In genomic region chr15:101641894-101642293, GRCh38 we compare ENCODE assay signal across 8 cellular contexts. TPM values are rescaled to one million over a fixed set of nuclear protein-coding genes. Genes with fewer than 3 reads are reported as not detected.
DNase-seq lines count a peak whose midpoint lies in the region; ATAC-seq, FAIRE-seq and TF ChIP-seq lines count a peak whose summit lies in the region.

No MANE protein-coding gene starts in this region.

- H2AFZ ChIP-seq in K562 (ENCODE audit: low read depth, low read length), result no peak overlapping the region
- no peak overlapping the region for H2AFZ ChIP-seq in neuronal stem cell (ENCODE audit: low read length)

- H3K4ac ChIP-seq in neuronal stem cell (ENCODE audit: low read length), result no peak overlapping the region

- no peak overlapping the region for H2BK5ac ChIP-seq in neuronal stem cell (ENCODE audit: low read length)

- H3K18ac ChIP-seq in neuronal stem cell (ENCODE audit: low read length), result no peak overlapping the region

- H3K27me3 ChIP-seq in K562 (ENCODE audit: control insufficient read depth in 2 of 2, insufficient read depth in 2 of 2, low read length in 2 of 2) (no peaks in the 10 kb centered on the region), neuronal stem cell (ENCODE audit: control insufficient read depth in 3 of 3, insufficient read depth in 3 of 3, low read depth in 1 of 3, low read length in 3 of 3) (no peaks in the 10 kb centered on the region)

- H3K9me3 ChIP-seq in K562 (replicated peaks; ENCODE audit: control insufficient read depth, insufficient read depth, low read depth, low read length), result no peaks in the 10 kb centered on the region
- H3K9me3 ChIP-seq in mesodermal cell (ENCODE audit: control insufficient read depth, low read length), result no peaks in the 10 kb centered on the region
- H3K9me3 ChIP-seq in neuronal stem cell (replicated peaks in 1 of 2; ENCODE audit: control insufficient read depth in 2 of 2, insufficient read depth in 1 of 2, low read depth in 1 of 2, low read length in 2 of 2), result peaks cover 0 to 1% of the 10 kb centered on the region in 2 donors

- no peak overlapping the region for H4K91ac ChIP-seq in neuronal stem cell (ENCODE audit: low read depth, low read length, poor library complexity)

- no peak overlapping the region for H3K14ac ChIP-seq in neuronal stem cell (ENCODE audit: low read length)

- CTCF ChIA-PET in K562 (lab: Yijun Ruan, JAX; ENCODE audit: low intra/inter-chr PET ratio), result interaction anchor here (0.5 to 2.4 kb wide), 5 partner anchors 101 to 353 kb away, joined by 3 to 17 read pairs (median 4); no protein-coding TSS in a partner anchor

- no peaks in the 10 kb centered on the region for H3K79me2 ChIP-seq in K562 (ENCODE audit: control insufficient read depth, insufficient read depth, low read length)

- DNase-seq in GM12865 (ENCODE audit: low read depth) (peak; percentile 41), NB4 (ENCODE audit: low read depth) (peak; percentile 92), K562 (ENCODE audit: extremely low read depth in 1 of 4, low spot score in 3 of 4) (no peak), osteocyte (ENCODE audit: extremely low spot score, unreplicated experiment) (no peak), putamen (ENCODE audit: low spot score) (no peak), neuronal stem cell (ENCODE audit: low spot score) (no peak)
- no peak for DNase-seq in stimulated activated naive CD8-positive, alpha-beta T cell treated with anti-CD3 and anti-CD28 coated beads, Interleukin-15, amount 100 ng/mL, for 72 hours

- no peak for TF ChIP-seq EP300 in K562 (IDR thresholded peaks at IDR 0.05; ENCODE audit: low read length)

- H3K4me3 Mint-ChIP-seq in osteocyte (ENCODE audit: unreplicated experiment), result no peak overlapping the region
- no peak overlapping the region for H3K4me3 Mint-ChIP-seq in stimulated activated naive CD8-positive, alpha-beta T cell treated with anti-CD3 and anti-CD28 coated beads, Interleukin-15, amount 100 ng/mL, for 72 hours

- H3K4me1 Mint-ChIP-seq in osteocyte (ENCODE audit: unreplicated experiment), result peaks cover 7% of the 10 kb centered on the region
- peaks cover 33% of the 10 kb centered on the region for H3K4me1 Mint-ChIP-seq in stimulated activated naive CD8-positive, alpha-beta T cell treated with anti-CD3 and anti-CD28 coated beads, Interleukin-15, amount 100 ng/mL, for 72 hours

- WGBS in K562 (ENCODE audit: insufficient coverage, low coverage, missing lambda C conversion rate), result 59% methylated on average over 1 of the region's 1 CpG
- WGBS in mesodermal cell (ENCODE audit: insufficient coverage in 2 of 2), 2 experiments, result 100% methylated on average over 1 of the region's 1 CpG
- WGBS in neuronal stem cell (ENCODE audit: extremely low coverage in 2 of 2, insufficient read length in 2 of 2, insufficient replicate concordance in 1 of 2), 2 donors, result no CpG with 5 or more reads among the region's 1 CpG

- no peak overlapping the region for H3K27ac Mint-ChIP-seq in osteocyte (ENCODE audit: unreplicated experiment)
- peak overlapping the region in 1 of 2 donors; percentile 17 for H3K27ac Mint-ChIP-seq in stimulated activated naive CD8-positive, alpha-beta T cell treated with anti-CD3 and anti-CD28 coated beads, Interleukin-15, amount 100 ng/mL, for 72 hours

- H3K9me3 Mint-ChIP-seq in osteocyte (ENCODE audit: unreplicated experiment), result no peaks in the 10 kb centered on the region
- H3K9me3 Mint-ChIP-seq in stimulated activated naive CD8-positive, alpha-beta T cell treated with anti-CD3 and anti-CD28 coated beads, Interleukin-15, amount 100 ng/mL, for 72 hours, result no peaks in the 10 kb centered on the region

- no peaks in the 10 kb centered on the region for H4K20me1 ChIP-seq in K562 (replicated peaks; ENCODE audit: control insufficient read depth, insufficient read depth, low read length)

- no TSS peak for BruUV-seq in K562 (replicated peaks; lab: Mats Ljungman, UMichigan)

- no peak overlapping the region for H3K4me2 ChIP-seq in K562 (ENCODE audit: insufficient read depth, low read length)
- H3K4me2 ChIP-seq in neuronal stem cell (ENCODE audit: insufficient read depth, low read length, poor library complexity, severe bottlenecking), result no peak overlapping the region

- no peak overlapping the region for H3K9ac ChIP-seq in K562 (ENCODE audit: insufficient read depth in 1 of 2, low read depth in 2 of 2, low read length in 2 of 2)
- H3K9ac ChIP-seq in neuronal stem cell (ENCODE audit: low read depth, low read length, poor library complexity), result no peak overlapping the region

- intact Hi-C loops in K562 (cut with micrococcal nuclease), result loop anchor here (1.0 to 10.0 kb wide), 4 partner anchors 101 to 627 kb away; no protein-coding TSS in a partner anchor

- in situ Hi-C loops in K562 (cut with MboI), result no loop called here

- H2AK5ac ChIP-seq in neuronal stem cell (ENCODE audit: low read depth, low read length), result no peak overlapping the region

- no peaks in the 10 kb centered on the region for H3K9me1 ChIP-seq in K562 (ENCODE audit: control insufficient read depth, insufficient read depth, low read length)

- H3K4me1 ChIP-seq in K562 (replicated peaks in 1 of 2; ENCODE audit: control insufficient read depth in 2 of 2, insufficient read depth in 2 of 2, low read length in 2 of 2) (no peaks in the 10 kb centered on the region), mesodermal cell (ENCODE audit: control insufficient read depth, insufficient read depth, low read length, poor library complexity, severe bottlenecking) (no peaks in the 10 kb centered on the region), neuronal stem cell (ENCODE audit: control insufficient read depth in 2 of 2, insufficient read depth in 1 of 2, low read depth in 1 of 2, low read length in 2 of 2) (peaks cover 0 to 4% of the 10 kb centered on the region in 2 donors)

- H4K8ac ChIP-seq in neuronal stem cell (ENCODE audit: low read depth, low read length), result no peak overlapping the region

- H3K27ac ChIP-seq in K562 (ENCODE audit: extremely low read depth, low read depth, low read length), result no peak overlapping the region
- H3K27ac ChIP-seq in mesodermal cell (ENCODE audit: low read depth, low read length, severe bottlenecking), result peak overlapping the region; percentile 50
- no peak overlapping the region for H3K27ac ChIP-seq in neuronal stem cell (replicated peaks; ENCODE audit: low read length)

- ATAC-seq in K562, result no peak
- ATAC-seq in stimulated activated naive CD8-positive, alpha-beta T cell treated with anti-CD3 and anti-CD28 coated beads, Interleukin-15, amount 100 ng/mL, for 72 hours, result no peak

- H2BK120ac ChIP-seq in neuronal stem cell (ENCODE audit: low read depth, low read length), result no peak overlapping the region

- TF ChIP-seq CTCF in GM12865 (IDR thresholded peaks at IDR 0.05; ENCODE audit: insufficient read depth, low read depth, low read length, missing control alignments), result no peak
- TF ChIP-seq CTCF in NB4 (IDR thresholded peaks at IDR 0.05; ENCODE audit: low read depth, low read length), result no peak
- TF ChIP-seq CTCF in K562 (IDR thresholded peaks at IDR 0.05 in 2 of 3, conservative IDR thresholded peaks at IDR 0.05 in 1 of 3; ENCODE audit: insufficient read depth in 2 of 3, low read depth in 1 of 3, low read length in 3 of 3), result no peak
- TF ChIP-seq CTCF in osteocyte (IDR thresholded peaks at IDR 0.05), result no peak

- peaks cover 40% of the 10 kb centered on the region for H3K36me3 Mint-ChIP-seq in osteocyte (ENCODE audit: unreplicated experiment)

- no peak for FAIRE-seq in K562 (lab: Jason Lieb, UNC)

- H3K4me3 ChIP-seq in GM12865 (ENCODE audit: low read depth, low read length) (no peak overlapping the region), NB4 (ENCODE audit: low read depth, low read length) (no peak overlapping the region), K562 (no peak overlapping the region), mesodermal cell (ENCODE audit: extremely low read depth, insufficient read depth, low read length, poor library complexity, severe bottlenecking) (no peak overlapping the region), neuronal stem cell (ENCODE audit: low read length in 2 of 2) (no peak overlapping the region)

- H3K23ac ChIP-seq in neuronal stem cell (ENCODE audit: low read depth, low read length, poor library complexity), result no peak overlapping the region

- no peak for TF ChIP-seq RAD21 in K562 (CRISPR knock-in tag; conservative IDR thresholded peaks at IDR 0.05 in 1 of 2, IDR thresholded peaks at IDR 0.05 in 1 of 2)

- POLR2A ChIA-PET in K562 (lab: Yijun Ruan, JAX), result interaction anchor here (0.6 to 1.4 kb wide), 3 partner anchors 12 to 635 kb away, joined by 3 to 4 read pairs (median 3); no protein-coding TSS in a partner anchor

- H3K79me1 ChIP-seq in neuronal stem cell (ENCODE audit: low read depth, low read length), result no peaks in the 10 kb centered on the region

- no peak overlapping the region for H2BK12ac ChIP-seq in neuronal stem cell (ENCODE audit: low read length)

- peaks cover 69% of the 10 kb centered on the region for H3K36me3 ChIP-seq in K562 (ENCODE audit: control insufficient read depth, insufficient read depth, low read length)
- peaks cover 58% of the 10 kb centered on the region for H3K36me3 ChIP-seq in mesodermal cell (ENCODE audit: control insufficient read depth, insufficient read depth, low read length)
- peaks cover 22 to 76% of the 10 kb centered on the region in 2 donors for H3K36me3 ChIP-seq in neuronal stem cell (replicated peaks in 1 of 2; ENCODE audit: control insufficient read depth in 2 of 2, insufficient read depth in 2 of 2, low read length in 2 of 2)

- TF ChIP-seq POLR2A in NB4 (IDR thresholded peaks at IDR 0.05; ENCODE audit: extremely low read depth, insufficient read length) (no peak), K562 (conservative IDR thresholded peaks at IDR 0.05) (no peak)

- no peak overlapping the region for H2BK15ac ChIP-seq in neuronal stem cell (ENCODE audit: low read length)

- H3K27me3 Mint-ChIP-seq in osteocyte (ENCODE audit: unreplicated experiment), result no peaks in the 10 kb centered on the region
- no peaks in the 10 kb centered on the region for H3K27me3 Mint-ChIP-seq in stimulated activated naive CD8-positive, alpha-beta T cell treated with anti-CD3 and anti-CD28 coated beads, Interleukin-15, amount 100 ng/mL, for 72 hours

RNA-seq across cellular contexts. Expression of gene TM2D3, which starts 10.3 kb away (rescaled TPM):
- total RNA-seq in K562 (2011; cell fraction: chromatin; rRNA removed; ENCODE audit: low replicate concordance), result 75.4 and 111 TPM in 2 replicates
- 93.2 and 100 TPM in 2 replicates for total RNA-seq in K562 (2011; cell fraction: nucleolus; rRNA removed)
- 121 and 152 TPM in 2 replicates for total RNA-seq in K562 (2011; cell fraction: nucleoplasm; rRNA removed)
- total RNA-seq in K562 (2014; rRNA removed) (16.5 and 23.5 TPM in 2 replicates), K562 (2014; rRNA removed; fragmentation: Illumina TruSeq; extraction: Trizol) (31.3 and 32.4 TPM in 2 replicates), K562 (2015; rRNA removed; fragmentation: Illumina TruSeq; extraction: Trizol) (34.1 and 34.9 TPM in 2 replicates), K562 (2021) (27.4 and 28.9 TPM in 2 replicates), osteocyte (55.3 and 59.6 TPM in 2 replicates)
- polyA plus RNA-seq in K562 (2011; rRNA removed) (59.5 and 61.0 TPM in 2 replicates), K562 (2014; fragmentation: Illumina TruSeq; extraction: Trizol) (25.3 and 26.8 TPM in 2 replicates), K562 (2014; fragmentation: Nextera tagmentation; extraction: Ambion mirVana) (10 to 100 TPM; 59.2 to 67.9 TPM), K562 (2014; rRNA removed) (27.9 and 28.2 TPM in 2 replicates)
- 33.6 and 42.8 TPM in 2 replicates for polyA plus RNA-seq in K562 (2011; cell fraction: cytosol; rRNA removed)
- 58.3 and 77.8 TPM in 2 replicates for polyA plus RNA-seq in K562 (2011; cell fraction: nucleus; rRNA removed)
- polyA plus RNA-seq in K562 (2012), result 22.2 and 31.4 TPM in 2 replicates
- 50.4 and 52.1 TPM in 2 replicates for polyA minus RNA-seq in K562 (2011; rRNA and poly(A)+ RNA removed)
- polyA minus RNA-seq in K562 (2011; cell fraction: cytosol; rRNA and poly(A)+ RNA removed), result 20.9 and 28.2 TPM in 2 replicates
- polyA minus RNA-seq in K562 (2011; cell fraction: nucleus; rRNA and poly(A)+ RNA removed), result 67.7 and 82.9 TPM in 2 replicates
- 35.5 TPM for polyA plus RNA-seq in mesodermal cell (2013, experiment 1 of 2)
- 34.2 TPM for polyA plus RNA-seq in mesodermal cell (2013, experiment 2 of 2)
- polyA plus RNA-seq in neuronal stem cell (2013, experiment 1 of 2), result 31.2 TPM
- polyA plus RNA-seq in neuronal stem cell (2013, experiment 2 of 2), result 30.8 TPM

Comparison
In these comparisons a context has a peak if more than half of its experiments do, and no peak if none do; other contexts are left out.
1. DNase-seq: peak in GM12865 (single experiment) and NB4 (single experiment); none in K562 (0 of 4), osteocyte (single experiment), putamen (single experiment), neuronal stem cell (single experiment) and stimulated activated naive CD8-positive, alpha-beta T cell treated with anti-CD3 and anti-CD28 coated beads, Interleukin-15, amount 100 ng/mL, for 72 hours (0 of 2).